8 cellular contexts compared by ENCODE assay signal in the genomic region with DNA sequence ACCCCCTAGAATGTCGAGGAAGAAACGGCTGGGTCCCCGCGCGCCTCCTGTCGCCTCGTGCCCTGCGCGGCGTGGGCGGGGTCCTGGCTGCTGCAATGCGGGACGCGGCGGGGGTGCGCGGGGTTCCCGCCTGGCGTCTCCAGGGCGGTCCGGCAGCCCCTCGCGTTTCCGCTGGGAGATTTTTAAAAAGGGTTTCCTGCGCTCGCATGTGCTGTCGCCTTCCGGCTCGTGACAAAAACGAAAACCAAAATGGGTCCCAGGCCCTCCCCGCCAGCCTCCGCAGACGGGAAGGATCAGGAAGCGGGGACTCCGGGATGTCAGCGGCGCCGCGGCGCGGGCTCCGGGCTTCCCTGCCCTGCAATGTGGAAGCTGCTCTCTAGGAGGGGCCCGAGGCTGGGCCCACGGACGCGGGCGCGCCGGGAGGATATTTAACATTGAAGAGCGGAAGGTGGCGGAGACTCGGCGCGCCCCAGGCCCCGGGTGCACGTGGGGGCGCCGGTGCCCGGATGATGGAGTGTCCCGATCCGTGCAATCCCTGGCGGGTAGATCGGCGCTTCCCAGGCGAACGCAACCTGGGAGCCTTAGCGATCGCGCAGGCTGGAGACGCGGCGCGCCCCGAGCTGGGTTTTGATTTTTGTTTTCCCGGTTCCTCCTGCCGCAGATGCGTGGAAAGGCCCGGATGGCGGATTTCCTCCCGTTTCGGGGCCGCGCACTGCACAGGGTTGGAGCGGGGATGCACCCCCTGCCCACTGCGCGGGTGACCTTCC. TPM values are rescaled to one million over a fixed set of nuclear protein-coding genes. Genes with fewer than 3 reads are reported as not detected.
DNase-seq lines count a peak whose midpoint lies in the region; TF ChIP-seq lines count a peak whose summit lies in the region.

No MANE protein-coding gene starts in this region.

- H3K4me2 ChIP-seq in hepatocyte: peak overlapping the region; percentile 99

- peaks cover 60% of the 10 kb centered on the region for H3K36me3 Mint-ChIP-seq in Caco-2 (ENCODE audit: insufficient read depth, unreplicated experiment)
- H3K36me3 Mint-ChIP-seq in T-helper 2 cell treated with Interferon-gamma antibody and Interleukin-4, amounts not matched to agents 5 μg/mL and 100 μg/mL, for 36 hours (ENCODE audit: low read depth): peaks cover 39% of the 10 kb centered on the region

- H4K20me1 ChIP-seq in hepatocyte (ENCODE audit: insufficient read depth, poor library complexity, severe bottlenecking): no peaks in the 10 kb centered on the region

- H3K27ac Mint-ChIP-seq in Caco-2 (ENCODE audit: unreplicated experiment): peak overlapping the region; percentile 64
- H3K27ac Mint-ChIP-seq in T-helper 2 cell treated with Interferon-gamma antibody and Interleukin-4, amounts not matched to agents 5 μg/mL and 100 μg/mL, for 36 hours: peak overlapping the region; percentile 87

- TF ChIP-seq CTCF in Caco-2 (IDR thresholded peaks at IDR 0.05; ENCODE audit: insufficient read depth in 1 of 2, low read depth in 1 of 2, low read length in 1 of 2, severe bottlenecking in 1 of 2, unreplicated experiment in 1 of 2): peak; percentile 20 to 41
- no peak for TF ChIP-seq CTCF in GM20000 (IDR thresholded peaks at IDR 0.05; ENCODE audit: extremely low read depth, missing control alignments)
- TF ChIP-seq CTCF in astrocyte of the cerebellum (IDR thresholded peaks at IDR 0.05; ENCODE audit: low read depth, low read length, missing control alignments): peak; percentile 46
- TF ChIP-seq CTCF in hepatocyte (IDR thresholded peaks at IDR 0.05; ENCODE audit: poor library complexity): peak; percentile 32

- peak overlapping the region; percentile 84 for H3K9ac ChIP-seq in HUES6 (ENCODE audit: low read length)

- under 1% methylated on average over 70 of the region's 86 CpGs for WGBS in hepatocyte (ENCODE audit: low lambda C conversion rate, missing lambda C conversion rate)

- H3K79me2 ChIP-seq in hepatocyte: peaks cover 3% of the 10 kb centered on the region

- BruUV-seq in Caco-2 (replicated peaks; lab: Mats Ljungman, UMichigan): no TSS peak

- peak; percentile 67 to 76 for DNase-seq in Caco-2
- peak; percentile 84 for DNase-seq in GM20000 (ENCODE audit: low spot score)
- DNase-seq in T-helper 2 cell treated with Interferon-gamma antibody and Interleukin-4, amounts not matched to agents 5 μg/mL and 100 μg/mL, for 36 hours (ENCODE audit: low spot score): peak; percentile 69
- DNase-seq in astrocyte of the cerebellum (ENCODE audit: low read depth): peak; percentile 33
- DNase-seq in hepatocyte (ENCODE audit: low spot score): peak; percentile 77
- DNase-seq in skeletal muscle cell (ENCODE audit: low read depth): no peak
- no peak for DNase-seq in middle frontal gyrus (ENCODE audit: extremely low spot score, low spot score)

- peak overlapping the region; percentile 82; the same call in 1 of the 2 replicates for H3K27ac ChIP-seq in HUES6 (ENCODE audit: low read depth, low read length)
- peak overlapping the region; percentile 20 for H3K27ac ChIP-seq in hepatocyte

- no peaks in the 10 kb centered on the region for H3K9me3 ChIP-seq in Caco-2
- no peaks in the 10 kb centered on the region for H3K9me3 ChIP-seq in HUES6 (ENCODE audit: control insufficient read depth, insufficient read depth, low read depth, low read length)
- H3K9me3 ChIP-seq in hepatocyte (ENCODE audit: low read depth): no peaks in the 10 kb centered on the region

- H3K4me3 ChIP-seq in Caco-2 (ENCODE audit: low read depth, low read length) (peak overlapping the region; percentile 97), HUES6 (ENCODE audit: low read depth, low read length) (peak overlapping the region; percentile 89), astrocyte of the cerebellum (ENCODE audit: low read depth, low read length) (peak overlapping the region; percentile 75), hepatocyte (peak overlapping the region; percentile 87), skeletal muscle cell (ENCODE audit: low read depth, low read length) (peak overlapping the region; percentile 87)

- in situ Hi-C loops in astrocyte of the cerebellum (cut with HindIII; ENCODE audit: low sequenced_read_pairs): no loop called here

- no peaks in the 10 kb centered on the region for H3K27me3 ChIP-seq in Caco-2 (replicated peaks; ENCODE audit: control insufficient read depth, insufficient read depth, low read length)
- peaks cover 21% of the 10 kb centered on the region for H3K27me3 ChIP-seq in HUES6 (ENCODE audit: control insufficient read depth, insufficient read depth, low read length)
- H3K27me3 ChIP-seq in hepatocyte: peaks cover 35% of the 10 kb centered on the region

- no peaks in the 10 kb centered on the region for H3K36me3 ChIP-seq in Caco-2 (ENCODE audit: control insufficient read depth, insufficient read depth, low read length)
- peaks cover 30% of the 10 kb centered on the region for H3K36me3 ChIP-seq in HUES6 (ENCODE audit: control insufficient read depth, insufficient read depth, low read length)
- H3K36me3 ChIP-seq in hepatocyte (replicated peaks; ENCODE audit: insufficient read depth, low read depth): no peaks in the 10 kb centered on the region

- CTCF ChIA-PET in Caco-2 (lab: Charles Lee): interaction anchor here (1.4 kb wide), 1 partner anchor 27 kb away, joined by 7 read pairs; no protein-coding TSS in a partner anchor

- H3K4me3 Mint-ChIP-seq in Caco-2 (ENCODE audit: unreplicated experiment): peak overlapping the region; percentile 95
- peak overlapping the region; percentile 90 for H3K4me3 Mint-ChIP-seq in T-helper 2 cell treated with Interferon-gamma antibody and Interleukin-4, amounts not matched to agents 5 μg/mL and 100 μg/mL, for 36 hours

- H3K4me1 ChIP-seq in Caco-2: peaks cover 31% of the 10 kb centered on the region
- peaks cover 31% of the 10 kb centered on the region for H3K4me1 ChIP-seq in HUES6 (ENCODE audit: control insufficient read depth, insufficient read depth, low read length)
- H3K4me1 ChIP-seq in hepatocyte (ENCODE audit: insufficient read depth): peaks cover 8% of the 10 kb centered on the region

- H3K9me3 Mint-ChIP-seq in Caco-2 (ENCODE audit: unreplicated experiment): no peaks in the 10 kb centered on the region
- no peaks in the 10 kb centered on the region for H3K9me3 Mint-ChIP-seq in T-helper 2 cell treated with Interferon-gamma antibody and Interleukin-4, amounts not matched to agents 5 μg/mL and 100 μg/mL, for 36 hours

- H3K9me2 ChIP-seq in hepatocyte (replicated peaks; ENCODE audit: insufficient read depth): no peaks in the 10 kb centered on the region

- no peaks in the 10 kb centered on the region for H3K27me3 Mint-ChIP-seq in Caco-2 (ENCODE audit: insufficient read depth, unreplicated experiment)
- peaks cover 16% of the 10 kb centered on the region for H3K27me3 Mint-ChIP-seq in T-helper 2 cell treated with Interferon-gamma antibody and Interleukin-4, amounts not matched to agents 5 μg/mL and 100 μg/mL, for 36 hours (ENCODE audit: low read depth)

- H3K4me1 Mint-ChIP-seq in Caco-2 (ENCODE audit: low read depth, unreplicated experiment): peaks cover 34% of the 10 kb centered on the region
- H3K4me1 Mint-ChIP-seq in T-helper 2 cell treated with Interferon-gamma antibody and Interleukin-4, amounts not matched to agents 5 μg/mL and 100 μg/mL, for 36 hours (ENCODE audit: low read depth): peaks cover 35% of the 10 kb centered on the region

- intact Hi-C loops in Caco-2 (cut with micrococcal nuclease; ENCODE audit: unreplicated experiment): loop anchor here (1.0 to 2.0 kb wide), 2 partner anchors 27 to 104 kb away; a partner anchor contains a TSS

- POLR2A ChIA-PET in Caco-2 (lab: Charles Lee): interaction anchor here (0.6 to 1.0 kb wide), 2 partner anchors 14 to 23 kb away, joined by 3 to 4 read pairs; no protein-coding TSS in a partner anchor

- H2AFZ ChIP-seq in hepatocyte: peak overlapping the region; percentile 86

RNA-seq across cellular contexts. Expression of a gene that starts 1.0 kb away (rescaled TPM):
- total RNA-seq in Caco-2 (2022): 218 and 234 TPM in 2 replicates
- 17.5 and 24.6 TPM in 2 replicates for total RNA-seq in hepatocyte
- 48.9 and 56.0 TPM in 2 replicates for polyA plus RNA-seq in hepatocyte

Comparison
In these comparisons a context has a peak if more than half of its experiments do, and no peak if none do; other contexts are left out.
1. DNase-seq: peak in Caco-2 (2 of 2), GM20000 (single experiment), T-helper 2 cell treated with Interferon-gamma antibody and Interleukin-4, amounts not matched to agents 5 μg/mL and 100 μg/mL, for 36 hours (single experiment), astrocyte of the cerebellum (single experiment) and hepatocyte (single experiment); none in skeletal muscle cell (single experiment) and middle frontal gyrus (single experiment).
2. Peak in every context shown above with its lines, with median percentiles within 50 percentile points of each other: H3K4me3 ChIP-seq.